ENCODE assay signal across 14 cellular contexts in the genomic region with DNA sequence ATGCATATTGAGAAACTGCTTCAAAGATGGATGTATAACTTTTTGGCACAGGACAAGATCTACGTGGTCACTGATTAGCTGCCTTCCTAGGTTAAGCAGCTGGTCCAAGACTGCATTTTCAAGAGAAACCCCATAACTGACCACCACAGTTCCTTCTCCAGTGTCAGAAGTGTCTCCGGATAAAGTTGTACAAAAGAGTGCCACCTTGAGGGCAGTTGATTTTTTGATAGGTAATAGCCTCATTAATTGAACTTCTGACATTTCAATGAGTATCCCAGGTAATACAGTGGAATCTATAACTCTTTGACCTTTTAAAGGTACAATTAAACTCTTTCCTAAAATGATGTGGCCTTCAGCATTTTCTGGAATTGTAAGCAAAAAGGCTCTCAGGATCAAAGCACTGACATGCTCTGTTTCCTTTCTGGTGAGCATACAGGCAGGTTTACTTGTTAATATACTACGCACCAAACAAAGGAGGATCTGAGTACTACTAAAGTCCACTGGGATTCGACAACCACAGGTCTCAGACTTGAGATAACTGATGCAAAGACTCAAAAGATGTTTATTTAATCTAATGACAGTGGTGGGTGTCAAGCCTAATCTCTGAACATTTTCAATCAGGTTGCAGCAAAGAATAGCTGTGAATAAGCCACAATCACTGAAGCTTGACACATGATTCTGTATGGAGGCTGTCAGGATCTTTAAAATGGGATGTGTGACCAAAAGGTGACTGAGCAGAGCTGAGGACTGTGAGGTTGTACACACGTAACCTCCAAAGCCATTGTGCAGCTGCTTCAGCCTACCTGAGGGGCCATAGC. TPM values are rescaled to one million over a fixed set of nuclear protein-coding genes. Genes with fewer than 3 reads are reported as not detected.
A peak's percentile ranks its signal among the peaks of the same experiment; 100 is the strongest.
DNase-seq lines count a peak whose midpoint lies in the region; ATAC-seq and TF ChIP-seq lines count a peak whose summit lies in the region.
"Had no signal": no experiment of that assay in that cellular context is flagged by ENCODE, and none has a peak within 500 bp of the region (broad histone marks: within the 10 kb centered on the region; RNA-seq: fewer than 3 reads in every experiment).

No MANE protein-coding gene starts in this region.

- CTCF ChIA-PET in activated CD8-positive, alpha-beta T cell treated with anti-CD3 and anti-CD28 coated beads for 36 hours (lab: Charles Lee) = interaction anchor here (2.0 kb wide), 1 partner anchor 14 kb away, joined by 11 read pairs; no protein-coding TSS in a partner anchor
- CTCF ChIA-PET in activated CD8-positive, alpha-beta T cell treated with anti-CD3 and anti-CD28 coated beads, Interleukin-2, amount 10 ng/mL, durations not matched to agents 7 days and 5 days (lab: Charles Lee) = interaction anchor here (0.6 to 4.4 kb wide), 4 partner anchors 10 to 435 kb away, joined by 3 to 26 read pairs (median 4); no protein-coding TSS in a partner anchor

- no peaks in the 10 kb centered on the region for H3K9me3 Mint-ChIP-seq in activated CD8-positive, alpha-beta T cell treated with anti-CD3 and anti-CD28 coated beads for 36 hours
- no peaks in the 10 kb centered on the region for H3K9me3 Mint-ChIP-seq in activated CD8-positive, alpha-beta T cell treated with anti-CD3 and anti-CD28 coated beads, Interleukin-2, amount 10 ng/mL, durations not matched to agents 7 days and 5 days (ENCODE audit: insufficient read depth)
- H3K9me3 Mint-ChIP-seq in stimulated activated naive B cell treated with anti-CD40 and anti-IgM and Interleukin-4, amounts not matched to agents 10 μg/mL and 1 μg/mL and 100 μg/mL, for 72 hours = no peaks in the 10 kb centered on the region
- H3K9me3 Mint-ChIP-seq: activated naive CD8-positive, alpha-beta T cell treated with anti-CD3 and anti-CD28 coated beads, Interleukin-2, amount 10 ng/mL, durations not matched to agents 7 days and 5 days; WTC11 had no signal

- TF ChIP-seq POLR2A in erythroblast (IDR thresholded peaks at IDR 0.05; ENCODE audit: low read length) = no peak

- H3K27me3 Mint-ChIP-seq in activated CD8-positive, alpha-beta T cell treated with anti-CD3 and anti-CD28 coated beads for 36 hours = no peaks in the 10 kb centered on the region
- no peaks in the 10 kb centered on the region for H3K27me3 Mint-ChIP-seq in activated CD8-positive, alpha-beta T cell treated with anti-CD3 and anti-CD28 coated beads, Interleukin-2, amount 10 ng/mL, durations not matched to agents 7 days and 5 days (ENCODE audit: low read depth)
- no peaks in the 10 kb centered on the region for H3K27me3 Mint-ChIP-seq in stimulated activated naive B cell treated with anti-CD40 and anti-IgM and Interleukin-4, amounts not matched to agents 10 μg/mL and 1 μg/mL and 100 μg/mL, for 72 hours
- H3K27me3 Mint-ChIP-seq: activated naive CD8-positive, alpha-beta T cell treated with anti-CD3 and anti-CD28 coated beads, Interleukin-2, amount 10 ng/mL, durations not matched to agents 7 days and 5 days had no signal

- H3K4me1 Mint-ChIP-seq in activated CD8-positive, alpha-beta T cell treated with anti-CD3 and anti-CD28 coated beads for 36 hours (ENCODE audit: low read depth) = peaks cover 4% of the 10 kb centered on the region
- H3K4me1 Mint-ChIP-seq in activated CD8-positive, alpha-beta T cell treated with anti-CD3 and anti-CD28 coated beads, Interleukin-2, amount 10 ng/mL, durations not matched to agents 7 days and 5 days (ENCODE audit: low read depth) = peaks cover 3% of the 10 kb centered on the region
- H3K4me1 Mint-ChIP-seq in stimulated activated naive B cell treated with anti-CD40 and anti-IgM and Interleukin-4, amounts not matched to agents 10 μg/mL and 1 μg/mL and 100 μg/mL, for 72 hours = peaks cover 6 to 11% of the 10 kb centered on the region in 2 donors

- H3K4me3 ChIP-seq in cardiac fibroblast (replicated peaks in 1 of 2; ENCODE audit: low read depth in 2 of 2, low read length in 2 of 2) = no peak overlapping the region
- H3K4me3 ChIP-seq: gastroesophageal sphincter, tibial artery had no signal

- no peak for ATAC-seq in activated CD8-positive, alpha-beta T cell treated with anti-CD3 and anti-CD28 coated beads for 36 hours
- ATAC-seq in activated CD8-positive, alpha-beta T cell treated with anti-CD3 and anti-CD28 coated beads, Interleukin-2, amount 10 ng/mL, durations not matched to agents 7 days and 5 days = no peak
- ATAC-seq in HG03571 (IDR thresholded peaks at IDR 0.05; ENCODE audit: unreplicated experiment) (peak; percentile 78), GM18519 (IDR thresholded peaks at IDR 0.05; ENCODE audit: low FRiP score, unreplicated experiment) (no peak)
- peak; percentile 81 to 91 for ATAC-seq in stimulated activated naive B cell treated with anti-CD40 and anti-IgM and Interleukin-4, amounts not matched to agents 10 μg/mL and 1 μg/mL and 100 μg/mL, for 72 hours (replicated peaks)
- ATAC-seq: gastroesophageal sphincter, WTC11 had no signal

- peak; percentile 23 for TF ChIP-seq CTCF in activated CD8-positive, alpha-beta T cell treated with anti-CD3 and anti-CD28 coated beads for 36 hours (IDR thresholded peaks at IDR 0.05)
- peak; percentile 2 for TF ChIP-seq CTCF in cardiac fibroblast (IDR thresholded peaks at IDR 0.05; ENCODE audit: low read depth, low read length)

- intact Hi-C loops in activated CD8-positive, alpha-beta T cell treated with anti-CD3 and anti-CD28 coated beads for 36 hours (cut with micrococcal nuclease) = no loop called here

- peaks cover 17% of the 10 kb centered on the region for H3K36me3 Mint-ChIP-seq in activated CD8-positive, alpha-beta T cell treated with anti-CD3 and anti-CD28 coated beads for 36 hours (ENCODE audit: low read depth)
- H3K36me3 Mint-ChIP-seq in activated CD8-positive, alpha-beta T cell treated with anti-CD3 and anti-CD28 coated beads, Interleukin-2, amount 10 ng/mL, durations not matched to agents 7 days and 5 days (ENCODE audit: low read depth) = peaks cover 10% of the 10 kb centered on the region
- H3K36me3 Mint-ChIP-seq in stimulated activated naive B cell treated with anti-CD40 and anti-IgM and Interleukin-4, amounts not matched to agents 10 μg/mL and 1 μg/mL and 100 μg/mL, for 72 hours = peaks cover 16% of the 10 kb centered on the region in 2 donors

- no peak overlapping the region for H3K27ac Mint-ChIP-seq in activated CD8-positive, alpha-beta T cell treated with anti-CD3 and anti-CD28 coated beads for 36 hours
- no peak overlapping the region for H3K27ac Mint-ChIP-seq in activated CD8-positive, alpha-beta T cell treated with anti-CD3 and anti-CD28 coated beads, Interleukin-2, amount 10 ng/mL, durations not matched to agents 7 days and 5 days
- H3K27ac Mint-ChIP-seq in stimulated activated naive B cell treated with anti-CD40 and anti-IgM and Interleukin-4, amounts not matched to agents 10 μg/mL and 1 μg/mL and 100 μg/mL, for 72 hours = no peak overlapping the region
- H3K27ac Mint-ChIP-seq: activated naive CD8-positive, alpha-beta T cell treated with anti-CD3 and anti-CD28 coated beads, Interleukin-2, amount 10 ng/mL, durations not matched to agents 7 days and 5 days; WTC11 had no signal

- no peak overlapping the region for H3K4me3 Mint-ChIP-seq in activated CD8-positive, alpha-beta T cell treated with anti-CD3 and anti-CD28 coated beads for 36 hours
- no peak overlapping the region for H3K4me3 Mint-ChIP-seq in activated CD8-positive, alpha-beta T cell treated with anti-CD3 and anti-CD28 coated beads, Interleukin-2, amount 10 ng/mL, durations not matched to agents 7 days and 5 days
- no peak overlapping the region for H3K4me3 Mint-ChIP-seq in stimulated activated naive B cell treated with anti-CD40 and anti-IgM and Interleukin-4, amounts not matched to agents 10 μg/mL and 1 μg/mL and 100 μg/mL, for 72 hours
- H3K4me3 Mint-ChIP-seq: activated naive CD8-positive, alpha-beta T cell treated with anti-CD3 and anti-CD28 coated beads, Interleukin-2, amount 10 ng/mL, durations not matched to agents 7 days and 5 days; WTC11 had no signal

- DNase-seq in activated CD8-positive, alpha-beta T cell treated with anti-CD3 and anti-CD28 coated beads for 36 hours = no peak
- DNase-seq in activated CD8-positive, alpha-beta T cell treated with anti-CD3 and anti-CD28 coated beads, Interleukin-2, amount 10 ng/mL, durations not matched to agents 7 days and 5 days = no peak
- DNase-seq in cardiac fibroblast (ENCODE audit: low read depth in 2 of 2) (peak; percentile 9 to 29), erythroblast (lab: John Stamatoyannopoulos, UW) (no peak), HUDEP-2 (lab: John Stamatoyannopoulos, UW; ENCODE audit: unreplicated experiment in 76 of 76) (no peak)
- DNase-seq in stimulated activated naive B cell treated with anti-CD40 and anti-IgM and Interleukin-4, amounts not matched to agents 10 μg/mL and 1 μg/mL and 100 μg/mL, for 72 hours = no peak
- DNase-seq: activated naive CD8-positive, alpha-beta T cell treated with anti-CD3 and anti-CD28 coated beads, Interleukin-2, amount 10 ng/mL, durations not matched to agents 7 days and 5 days; Kasumi-1; stimulated activated CD4-positive, alpha-beta T cell treated with anti-CD3 and anti-CD28 coated beads, Interleukin-2, amount 100 ng/mL, for 24 hours; tibial artery had no signal

- POLR2A ChIA-PET in activated CD8-positive, alpha-beta T cell treated with anti-CD3 and anti-CD28 coated beads for 36 hours (lab: Charles Lee) = no interaction called here
- POLR2A ChIA-PET in activated CD8-positive, alpha-beta T cell treated with anti-CD3 and anti-CD28 coated beads, Interleukin-2, amount 10 ng/mL, durations not matched to agents 7 days and 5 days (lab: Charles Lee) = no interaction called here

RNA-seq across cellular contexts. Expression of gene MKKS, which starts 21.2 kb away (rescaled TPM):
- total RNA-seq in activated CD8-positive, alpha-beta T cell treated with anti-CD3 and anti-CD28 coated beads for 36 hours = 1 to 10 TPM; 6.9 TPM
- total RNA-seq in activated CD8-positive, alpha-beta T cell treated with anti-CD3 and anti-CD28 coated beads, Interleukin-2, amount 10 ng/mL, durations not matched to agents 7 days and 5 days = 1 to 10 TPM; 7.4 to 7.8 TPM

RNA-seq across cellular contexts. Expression of gene SLX4IP, which starts 22.3 kb away (rescaled TPM):
- 1 to 10 TPM; 6.5 to 7.3 TPM for total RNA-seq in activated CD8-positive, alpha-beta T cell treated with anti-CD3 and anti-CD28 coated beads for 36 hours
- 1 to 10 TPM; 8.8 to 8.9 TPM for total RNA-seq in activated CD8-positive, alpha-beta T cell treated with anti-CD3 and anti-CD28 coated beads, Interleukin-2, amount 10 ng/mL, durations not matched to agents 7 days and 5 days

Comparison
In these comparisons a context has a peak if more than half of its experiments do, and no peak if none do; other contexts are left out.
1. ATAC-seq: peak in HG03571 (single experiment) and stimulated activated naive B cell treated with anti-CD40 and anti-IgM and Interleukin-4, amounts not matched to agents 10 μg/mL and 1 μg/mL and 100 μg/mL, for 72 hours (2 of 2); none in activated CD8-positive, alpha-beta T cell treated with anti-CD3 and anti-CD28 coated beads for 36 hours (single experiment), activated CD8-positive, alpha-beta T cell treated with anti-CD3 and anti-CD28 coated beads, Interleukin-2, amount 10 ng/mL, durations not matched to agents 7 days and 5 days (single experiment) and GM18519 (single experiment).
2. DNase-seq: peak in cardiac fibroblast (2 of 2); none in activated CD8-positive, alpha-beta T cell treated with anti-CD3 and anti-CD28 coated beads for 36 hours (single experiment), activated CD8-positive, alpha-beta T cell treated with anti-CD3 and anti-CD28 coated beads, Interleukin-2, amount 10 ng/mL, durations not matched to agents 7 days and 5 days (single experiment), stimulated activated naive B cell treated with anti-CD40 and anti-IgM and Interleukin-4, amounts not matched to agents 10 μg/mL and 1 μg/mL and 100 μg/mL, for 72 hours (single experiment), erythroblast (0 of 2) and HUDEP-2 (0 of 76).